14 cellular contexts compared by ENCODE assay signal in genomic region chr2:120477198-120477597, GRCh38.
DNase-seq lines count a peak whose midpoint lies in the region; ATAC-seq and TF ChIP-seq lines count a peak whose summit lies in the region.
"Had no signal": no experiment of that assay in that cellular context is flagged by ENCODE, and none has a peak within 500 bp of the region (broad histone marks: within the 10 kb centered on the region; RNA-seq: fewer than 3 reads in every experiment).

No MANE protein-coding gene starts in this region.

- no peak overlapping the region for H3K4me3 ChIP-seq in suprapubic skin
- H3K4me3 ChIP-seq: A549 had no signal

- H3K9me3 ChIP-seq in suprapubic skin: no peaks in the 10 kb centered on the region
- H3K9me3 ChIP-seq: BE2C had no signal

- no peaks in the 10 kb centered on the region for H3K27me3 ChIP-seq in suprapubic skin
- H3K27me3 ChIP-seq: BE2C had no signal

- WGBS in suprapubic skin: 92% methylated on average over 3 of the region's 3 CpGs

- no peak overlapping the region for H3K27ac ChIP-seq in suprapubic skin
- H3K27ac ChIP-seq: A549, C4-2B had no signal

- TF ChIP-seq CTCF in suprapubic skin (IDR thresholded peaks at IDR 0.05): no peak

- TF ChIP-seq EP300 in suprapubic skin (IDR thresholded peaks at IDR 0.05): no peak

- TF ChIP-seq POLR2A in suprapubic skin (IDR thresholded peaks at IDR 0.05): no peak

- ATAC-seq in left lobe of liver: no peak
- ATAC-seq: A549 had no signal

- DNase-seq in NCI-H2171 (lab: John Stamatoyannopoulos, UW) (peak; percentile 22), NCI-H2171 treated with DMSO at 0.1 percent for 48 hours (lab: John Stamatoyannopoulos, UW) (peak; percentile 43), left lobe of liver (ENCODE audit: low spot score) (peak; percentile 18), suprapubic skin (ENCODE audit: low spot score in 2 of 2) (peak; percentile 31 to 53)
- no peak for DNase-seq in activated T-cell treated with anti-CD3 and anti-CD28 coated beads, Interleukin-2, amount 50 U/mL, for 48 hours
- DNase-seq in activated CD8-positive, alpha-beta memory T cell treated with anti-CD3 and anti-CD28 coated beads, Interleukin-2, amount 50 U/mL, for 4 hours: no peak
- DNase-seq: BE2C; CD4-positive, alpha-beta memory T cell; DMS53; GF-D8; GOT3; H9 had no signal

- H3K36me3 ChIP-seq in suprapubic skin: no peaks in the 10 kb centered on the region
- H3K36me3 ChIP-seq: BE2C had no signal

- peaks cover 23% of the 10 kb centered on the region for H3K4me1 ChIP-seq in suprapubic skin
- H3K4me1 ChIP-seq: BE2C had no signal

Comparison
In these comparisons a context has a peak if more than half of its experiments do, and no peak if none do; other contexts are left out.
1. DNase-seq: peak in NCI-H2171 (single experiment), NCI-H2171 treated with DMSO at 0.1 percent for 48 hours (single experiment), left lobe of liver (single experiment) and suprapubic skin (2 of 2); none in activated T-cell treated with anti-CD3 and anti-CD28 coated beads, Interleukin-2, amount 50 U/mL, for 48 hours (0 of 2) and activated CD8-positive, alpha-beta memory T cell treated with anti-CD3 and anti-CD28 coated beads, Interleukin-2, amount 50 U/mL, for 4 hours (single experiment).